Comparison of ENCODE assay signal across 20 cellular contexts in genomic region chr7:34396437-34397064, GRCh38.
A peak's percentile ranks its signal among the peaks of the same experiment; 100 is the strongest.
DNase-seq lines count a peak whose midpoint lies in the region; ATAC-seq, FAIRE-seq and TF ChIP-seq lines count a peak whose summit lies in the region.
"Had no signal": no experiment of that assay in that cellular context is flagged by ENCODE, and none has a peak within 500 bp of the region (broad histone marks: within the 10 kb centered on the region; RNA-seq: fewer than 3 reads in every experiment).

No MANE protein-coding gene starts in this region.

- TF ChIP-seq CTCF in GM12878 (IDR thresholded peaks at IDR 0.05 in 2 of 3, conservative IDR thresholded peaks at IDR 0.05 in 1 of 3; ENCODE audit: control insufficient read depth in 2 of 3, extremely low read depth in 1 of 3, insufficient read depth in 1 of 3, low read depth in 3 of 3, low read length in 3 of 3): no peak

- H3K79me2 ChIP-seq in GM12878 (ENCODE audit: control insufficient read depth, insufficient read depth, low read length): no peaks in the 10 kb centered on the region

- intact Hi-C loops in GM12878 (cut with micrococcal nuclease; ENCODE audit: unreplicated experiment): no loop called here

- FAIRE-seq in GM12878 (lab: Jason Lieb, UNC): no peak
- FAIRE-seq: A204.1, H1, RCC 7860 had no signal

- peaks cover 6 to 10% (median 9%) of the 10 kb centered on the region in 11 experiments; a peak in 10 of 22 replicates for H3K9me3 ChIP-seq in BLaER1 treated with 17β-estradiol and CSF1 and Interleukin-3, amounts not matched to agents 10 nM and 100 nM (replicated peaks in 1 of 11)
- no peaks in the 10 kb centered on the region; the same call in 2 of the 3 replicates for H3K9me3 ChIP-seq in GM12878 (replicated peaks; ENCODE audit: control insufficient read depth, insufficient read depth, low read length)
- H3K9me3 ChIP-seq: SK-N-SH had no signal

- no TSS peak for BruUV-seq in GM12878 (replicated peaks; lab: Mats Ljungman, UMichigan)

- H4K20me1 ChIP-seq in BLaER1 treated with 17β-estradiol and CSF1 and Interleukin-3, amounts not matched to agents 10 nM and 100 nM: no peaks in the 10 kb centered on the region
- no peaks in the 10 kb centered on the region for H4K20me1 ChIP-seq in GM12878 (ENCODE audit: control insufficient read depth, insufficient read depth)

- no peak overlapping the region for H2AFZ ChIP-seq in GM12878 (ENCODE audit: control insufficient read depth, low read depth, low read length)

- H3K4me1 ChIP-seq in BLaER1 treated with 17β-estradiol and CSF1 and Interleukin-3, amounts not matched to agents 10 nM and 100 nM: peaks cover 0 to 16% (median 11%) of the 10 kb centered on the region in 10 experiments; a peak in 12 of 20 replicates
- H3K4me1 ChIP-seq in GM12878 (ENCODE audit: control insufficient read depth, insufficient read depth, low read length): no peaks in the 10 kb centered on the region

- CTCF ChIA-PET in GM12878 (lab: Yijun Ruan, JAX): interaction anchor here (1.3 kb wide), 1 partner anchor 76 kb away, joined by 6 read pairs; no protein-coding TSS in a partner anchor

- peaks cover 0 to 8% (median 0%) of the 10 kb centered on the region in 11 experiments; a peak in 2 of 22 replicates for H3K27me3 ChIP-seq in BLaER1 treated with 17β-estradiol and CSF1 and Interleukin-3, amounts not matched to agents 10 nM and 100 nM
- no peaks in the 10 kb centered on the region for H3K27me3 ChIP-seq in GM12878 (replicated peaks in 1 of 2; ENCODE audit: control insufficient read depth in 2 of 2, insufficient read depth in 2 of 2, low read length in 1 of 2)

- H3K4me2 ChIP-seq in BLaER1 treated with 17β-estradiol and CSF1 and Interleukin-3, amounts not matched to agents 10 nM and 100 nM: peak overlapping the region in 6 of 11 experiments; percentile 6 to 61 (median 42); a peak in 8 of 22 replicates
- no peak overlapping the region for H3K4me2 ChIP-seq in GM12878 (ENCODE audit: control insufficient read depth, insufficient read depth)
- H3K4me2 ChIP-seq: SK-N-SH had no signal

- SMC1A ChIA-PET in GM12878 (lab: Charles Lee; ENCODE audit: uncharacterized antibody, unreplicated experiment): interaction anchor here (0.8 kb wide), 1 partner anchor 12 kb away, joined by 3 read pairs; no protein-coding TSS in a partner anchor

- WGBS in GM12878 (ENCODE audit: insufficient coverage, insufficient replicate concordance, low lambda C conversion rate, missing lambda C conversion rate): 41% methylated on average over 2 of the region's 2 CpGs

- DNase-seq in NOMO-1 treated with DMSO at 0.1 percent for 48 hours (lab: John Stamatoyannopoulos, UW; ENCODE audit: unreplicated experiment): peak; percentile 77
- DNase-seq in GM12878 (ENCODE audit: low read depth, low spot score): no peak
- no peak for DNase-seq in NCI-H1105 treated with DMSO at 0.1 percent for 48 hours (lab: John Stamatoyannopoulos, UW)
- DNase-seq: C1 segment of cervical spinal cord, DMS 273 treated with DMSO at 0.1 percent for 48 hours, HFFc6, NCI-H1092, NCI-H1694, NCI-H510A treated with DMSO at 0.1 percent for 48 hours, NCI-H82, SHP77, SK-N-SH had no signal

- TF ChIP-seq RAD21 in GM12878 (IDR thresholded peaks at IDR 0.05; ENCODE audit: insufficient read depth, low read depth, low read length): no peak

- TF ChIP-seq EP300 in GM12878 (IDR thresholded peaks at IDR 0.05; ENCODE audit: borderline replicate concordance in 1 of 2, control insufficient read depth in 1 of 2, low read depth in 2 of 2, low read length in 2 of 2): peak in 1 of 2 experiments; percentile 73; a peak in 2 of 4 replicates

- RAD21 ChIA-PET in GM12878 (lab: Charles Lee; ENCODE audit: unreplicated experiment): interaction anchor here (1.2 kb wide), 1 partner anchor 640 kb away, joined by 3 read pairs; no protein-coding TSS in a partner anchor

- H3K9ac ChIP-seq in BLaER1 treated with 17β-estradiol and CSF1 and Interleukin-3, amounts not matched to agents 10 nM and 100 nM: no peak overlapping the region
- no peak overlapping the region for H3K9ac ChIP-seq in GM12878 (ENCODE audit: control insufficient read depth, insufficient read depth, low read length)
- H3K9ac ChIP-seq: SK-N-SH had no signal

- ATAC-seq in GM18868 (IDR thresholded peaks at IDR 0.05; ENCODE audit: unreplicated experiment): peak; percentile 71
- peak; percentile 84 for ATAC-seq in GM12878
- ATAC-seq in HG02759 (IDR thresholded peaks at IDR 0.05; ENCODE audit: unreplicated experiment): no peak
- no peak for ATAC-seq in SK-N-SH treated with all-trans-retinoic acid at 6 μM for 48 hours
- ATAC-seq in GM19324 (IDR thresholded peaks at IDR 0.05; ENCODE audit: low FRiP score, unreplicated experiment): no peak

- no peak overlapping the region for H3K4me3 ChIP-seq in BLaER1 treated with 17β-estradiol and CSF1 and Interleukin-3, amounts not matched to agents 10 nM and 100 nM
- H3K4me3 ChIP-seq in GM12878: no peak overlapping the region

- POLR2A ChIA-PET in GM12878 (lab: Charles Lee): no interaction called here

- no peak for TF ChIP-seq POLR2A in GM12878 (IDR thresholded peaks at IDR 0.05; ENCODE audit: low read depth, low read length)

- 0 out of 22 replicates have a peak overlapping the region, but pooled peaks of 1 of the 11 experiments have one; percentile 22 for H3K27ac ChIP-seq in BLaER1 treated with 17β-estradiol and CSF1 and Interleukin-3, amounts not matched to agents 10 nM and 100 nM
- no peak overlapping the region for H3K27ac ChIP-seq in GM12878 (ENCODE audit: control insufficient read depth, insufficient read depth)

- in situ Hi-C loops in GM12878 (cut with MboI): no loop called here

- H3K36me3 ChIP-seq in BLaER1 treated with 17β-estradiol and CSF1 and Interleukin-3, amounts not matched to agents 10 nM and 100 nM: no peaks in the 10 kb centered on the region
- H3K36me3 ChIP-seq in GM12878 (ENCODE audit: control insufficient read depth in 2 of 2, insufficient read depth in 2 of 2, low read length in 1 of 2): no peaks in the 10 kb centered on the region

TF ChIP-seq in GM12878, 131 proteins besides CTCF, POLR2A, EP300 and RAD21 (continues in another document):
- peak; percentile 96 for TF ChIP-seq MEF2B (IDR thresholded peaks at IDR 0.05; ENCODE audit: partially characterized antibody, poor library complexity, severe bottlenecking)
- TF ChIP-seq SKIL (IDR thresholded peaks at IDR 0.05; ENCODE audit: low read depth, poor library complexity, severe bottlenecking): peak; percentile 70

TF ChIP-seq in SK-N-SH treated with all-trans-retinoic acid at 6 μM for 48 hours, 23 proteins besides CTCF, POLR2A, EP300 and RAD21:
- TF ChIP-seq PATZ1 (CRISPR knock-in tag; IDR thresholded peaks at IDR 0.05; ENCODE audit: borderline replicate concordance): no peak
- no peak for TF ChIP-seq BACH2 (CRISPR knock-in tag; IDR thresholded peaks at IDR 0.05; ENCODE audit: borderline replicate concordance)
- TF ChIP-seq ARNTL (CRISPR knock-in tag; IDR thresholded peaks at IDR 0.05; ENCODE audit: borderline replicate concordance, low read depth): no peak
- TF ChIP-seq, protein P1, sequence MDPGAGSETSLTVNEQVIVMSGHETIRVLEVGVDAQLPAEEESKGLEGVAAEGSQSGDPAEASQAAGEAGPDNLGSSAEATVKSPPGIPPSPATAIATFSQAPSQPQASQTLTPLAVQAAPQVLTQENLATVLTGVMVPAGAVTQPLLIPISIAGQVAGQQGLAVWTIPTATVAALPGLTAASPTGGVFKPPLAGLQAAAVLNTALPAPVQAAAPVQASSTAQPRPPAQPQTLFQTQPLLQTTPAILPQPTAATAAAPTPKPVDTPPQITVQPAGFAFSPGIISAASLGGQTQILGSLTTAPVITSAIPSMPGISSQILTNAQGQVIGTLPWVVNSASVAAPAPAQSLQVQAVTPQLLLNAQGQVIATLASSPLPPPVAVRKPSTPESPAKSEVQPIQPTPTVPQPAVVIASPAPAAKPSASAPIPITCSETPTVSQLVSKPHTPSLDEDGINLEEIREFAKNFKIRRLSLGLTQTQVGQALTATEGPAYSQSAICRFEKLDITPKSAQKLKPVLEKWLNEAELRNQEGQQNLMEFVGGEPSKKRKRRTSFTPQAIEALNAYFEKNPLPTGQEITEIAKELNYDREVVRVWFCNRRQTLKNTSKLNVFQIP (CRISPR knock-in tag; IDR thresholded peaks at IDR 0.05; ENCODE audit: borderline replicate concordance, low read depth): no peak
- TF ChIP-seq RARB (CRISPR knock-in tag; IDR thresholded peaks at IDR 0.05): no peak
- no peak for TF ChIP-seq CSDC2 (CRISPR knock-in tag; IDR thresholded peaks at IDR 0.05)
- no peak for TF ChIP-seq ZFP30 (CRISPR knock-in tag; IDR thresholded peaks at IDR 0.05)
- TF ChIP-seq ZFP3 (CRISPR knock-in tag; IDR thresholded peaks at IDR 0.05): no peak
- no peak for TF ChIP-seq ESRRG (CRISPR knock-in tag; IDR thresholded peaks at IDR 0.05)
- TF ChIP-seq TCF4 (CRISPR knock-in tag; IDR thresholded peaks at IDR 0.05; ENCODE audit: borderline replicate concordance): no peak

Comparison
In these comparisons a context has a peak if more than half of its experiments do, and no peak if none do; other contexts are left out.
1. ATAC-seq: peak in GM18868 (single experiment) and GM12878 (single experiment); none in HG02759 (single experiment), SK-N-SH treated with all-trans-retinoic acid at 6 μM for 48 hours (single experiment) and GM19324 (single experiment).